In genomic region chr20:13220194-13220856, GRCh38 we compare ENCODE assay signal across 1 cellular context.
TF ChIP-seq lines count a peak whose summit lies in the region.

No MANE protein-coding gene starts in this region.

TF ChIP-seq in HepG2, 621 proteins besides CTCF, POLR2A, EP300 and RAD21 (continued from another document and continues in another):
- TF ChIP-seq ZNF280D (CRISPR knock-in tag; IDR thresholded peaks at IDR 0.05) (no peak), HHEX (CRISPR knock-in tag; IDR thresholded peaks at IDR 0.05) (no peak), ZNF672 (CRISPR knock-in tag; IDR thresholded peaks at IDR 0.05) (no peak; the same call in 1 of the 2 replicates), BCL6 (CRISPR knock-in tag; IDR thresholded peaks at IDR 0.05) (0 out of 2 replicates have a peak, but pooled peaks have one; percentile 52), JUNB (CRISPR knock-in tag; IDR thresholded peaks at IDR 0.05; ENCODE audit: borderline replicate concordance) (peak; percentile 60; the same call in 1 of the 2 replicates), ZBTB20 (CRISPR knock-in tag; IDR thresholded peaks at IDR 0.05; ENCODE audit: borderline replicate concordance, low read depth) (no peak; the same call in 1 of the 2 replicates), NBN (conservative IDR thresholded peaks at IDR 0.05) (no peak), HOMEZ (CRISPR knock-in tag; IDR thresholded peaks at IDR 0.05; ENCODE audit: low read depth) (no peak), NCOA1 (CRISPR knock-in tag; IDR thresholded peaks at IDR 0.05) (no peak), ZNF24 (IDR thresholded peaks at IDR 0.05) (no peak), STAT5B (CRISPR knock-in tag; IDR thresholded peaks at IDR 0.05) (peak; percentile 68; the same call in 1 of the 2 replicates), BCLAF1 (IDR thresholded peaks at IDR 0.05) (no peak), ISX (CRISPR knock-in tag; conservative IDR thresholded peaks at IDR 0.05) (no peak), MAFF (IDR thresholded peaks at IDR 0.05; ENCODE audit: low read depth, low read length) (no peak), ELF4 (CRISPR knock-in tag; IDR thresholded peaks at IDR 0.05; ENCODE audit: borderline replicate concordance) (no peak), MED8 (CRISPR knock-in tag; IDR thresholded peaks at IDR 0.05; ENCODE audit: insufficient replicate concordance) (peak; percentile 42), ZNF207 (IDR thresholded peaks at IDR 0.05; ENCODE audit: borderline replicate concordance) (no peak), ZNF350 (CRISPR knock-in tag; IDR thresholded peaks at IDR 0.05; ENCODE audit: borderline replicate concordance, low read depth) (no peak; the same call in none of the 2 replicates), ZNF709 (CRISPR knock-in tag; IDR thresholded peaks at IDR 0.05) (0 out of 2 replicates have a peak, but pooled peaks have one; percentile 73), MXD1 (CRISPR knock-in tag; IDR thresholded peaks at IDR 0.05) (peak; percentile 95), SRSF9 (IDR thresholded peaks at IDR 0.05; ENCODE audit: borderline replicate concordance, insufficient read depth, low read depth, low read length, poor library complexity, severe bottlenecking) (no peak), ZNF768 (CRISPR knock-in tag; IDR thresholded peaks at IDR 0.05) (peak; percentile 66; the same call in 1 of the 2 replicates), RBAK (CRISPR knock-in tag; IDR thresholded peaks at IDR 0.05) (no peak), THYN1 (CRISPR knock-in tag; IDR thresholded peaks at IDR 0.05; ENCODE audit: borderline replicate concordance, low read depth) (no peak), ZNF136 (CRISPR knock-in tag; IDR thresholded peaks at IDR 0.05; ENCODE audit: low read depth) (0 out of 2 replicates have a peak, but pooled peaks have one; percentile 60), EEA1 (CRISPR knock-in tag; IDR thresholded peaks at IDR 0.05; ENCODE audit: borderline replicate concordance) (peak; percentile 35), ONECUT2 (CRISPR knock-in tag; IDR thresholded peaks at IDR 0.05) (peak; percentile 46), ZNF468 (CRISPR knock-in tag; IDR thresholded peaks at IDR 0.05) (peak; percentile 89; the same call in 1 of the 2 replicates), ZNF546 (CRISPR knock-in tag; conservative IDR thresholded peaks at IDR 0.05) (peak; percentile 81; the same call in 1 of the 2 replicates), MIER2 (CRISPR knock-in tag; IDR thresholded peaks at IDR 0.05) (no peak), CC2D1A (CRISPR knock-in tag; IDR thresholded peaks at IDR 0.05) (no peak), ZNF776 (CRISPR knock-in tag; IDR thresholded peaks at IDR 0.05) (peak; percentile 98), ZNF569 (CRISPR knock-in tag; IDR thresholded peaks at IDR 0.05; ENCODE audit: borderline replicate concordance) (no peak)
- TF ChIP-seq, protein P1, sequence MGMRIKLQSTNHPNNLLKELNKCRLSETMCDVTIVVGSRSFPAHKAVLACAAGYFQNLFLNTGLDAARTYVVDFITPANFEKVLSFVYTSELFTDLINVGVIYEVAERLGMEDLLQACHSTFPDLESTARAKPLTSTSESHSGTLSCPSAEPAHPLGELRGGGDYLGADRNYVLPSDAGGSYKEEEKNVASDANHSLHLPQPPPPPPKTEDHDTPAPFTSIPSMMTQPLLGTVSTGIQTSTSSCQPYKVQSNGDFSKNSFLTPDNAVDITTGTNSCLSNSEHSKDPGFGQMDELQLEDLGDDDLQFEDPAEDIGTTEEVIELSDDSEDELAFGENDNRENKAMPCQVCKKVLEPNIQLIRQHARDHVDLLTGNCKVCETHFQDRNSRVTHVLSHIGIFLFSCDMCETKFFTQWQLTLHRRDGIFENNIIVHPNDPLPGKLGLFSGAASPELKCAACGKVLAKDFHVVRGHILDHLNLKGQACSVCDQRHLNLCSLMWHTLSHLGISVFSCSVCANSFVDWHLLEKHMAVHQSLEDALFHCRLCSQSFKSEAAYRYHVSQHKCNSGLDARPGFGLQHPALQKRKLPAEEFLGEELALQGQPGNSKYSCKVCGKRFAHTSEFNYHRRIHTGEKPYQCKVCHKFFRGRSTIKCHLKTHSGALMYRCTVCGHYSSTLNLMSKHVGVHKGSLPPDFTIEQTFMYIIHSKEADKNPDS (CRISPR knock-in tag; IDR thresholded peaks at IDR 0.05), result no peak
- TF ChIP-seq, protein P2, sequence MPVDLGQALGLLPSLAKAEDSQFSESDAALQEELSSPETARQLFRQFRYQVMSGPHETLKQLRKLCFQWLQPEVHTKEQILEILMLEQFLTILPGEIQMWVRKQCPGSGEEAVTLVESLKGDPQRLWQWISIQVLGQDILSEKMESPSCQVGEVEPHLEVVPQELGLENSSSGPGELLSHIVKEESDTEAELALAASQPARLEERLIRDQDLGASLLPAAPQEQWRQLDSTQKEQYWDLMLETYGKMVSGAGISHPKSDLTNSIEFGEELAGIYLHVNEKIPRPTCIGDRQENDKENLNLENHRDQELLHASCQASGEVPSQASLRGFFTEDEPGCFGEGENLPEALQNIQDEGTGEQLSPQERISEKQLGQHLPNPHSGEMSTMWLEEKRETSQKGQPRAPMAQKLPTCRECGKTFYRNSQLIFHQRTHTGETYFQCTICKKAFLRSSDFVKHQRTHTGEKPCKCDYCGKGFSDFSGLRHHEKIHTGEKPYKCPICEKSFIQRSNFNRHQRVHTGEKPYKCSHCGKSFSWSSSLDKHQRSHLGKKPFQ (CRISPR knock-in tag; IDR thresholded peaks at IDR 0.05; ENCODE audit: insufficient replicate concordance), result no peak
- TF ChIP-seq, protein P3, sequence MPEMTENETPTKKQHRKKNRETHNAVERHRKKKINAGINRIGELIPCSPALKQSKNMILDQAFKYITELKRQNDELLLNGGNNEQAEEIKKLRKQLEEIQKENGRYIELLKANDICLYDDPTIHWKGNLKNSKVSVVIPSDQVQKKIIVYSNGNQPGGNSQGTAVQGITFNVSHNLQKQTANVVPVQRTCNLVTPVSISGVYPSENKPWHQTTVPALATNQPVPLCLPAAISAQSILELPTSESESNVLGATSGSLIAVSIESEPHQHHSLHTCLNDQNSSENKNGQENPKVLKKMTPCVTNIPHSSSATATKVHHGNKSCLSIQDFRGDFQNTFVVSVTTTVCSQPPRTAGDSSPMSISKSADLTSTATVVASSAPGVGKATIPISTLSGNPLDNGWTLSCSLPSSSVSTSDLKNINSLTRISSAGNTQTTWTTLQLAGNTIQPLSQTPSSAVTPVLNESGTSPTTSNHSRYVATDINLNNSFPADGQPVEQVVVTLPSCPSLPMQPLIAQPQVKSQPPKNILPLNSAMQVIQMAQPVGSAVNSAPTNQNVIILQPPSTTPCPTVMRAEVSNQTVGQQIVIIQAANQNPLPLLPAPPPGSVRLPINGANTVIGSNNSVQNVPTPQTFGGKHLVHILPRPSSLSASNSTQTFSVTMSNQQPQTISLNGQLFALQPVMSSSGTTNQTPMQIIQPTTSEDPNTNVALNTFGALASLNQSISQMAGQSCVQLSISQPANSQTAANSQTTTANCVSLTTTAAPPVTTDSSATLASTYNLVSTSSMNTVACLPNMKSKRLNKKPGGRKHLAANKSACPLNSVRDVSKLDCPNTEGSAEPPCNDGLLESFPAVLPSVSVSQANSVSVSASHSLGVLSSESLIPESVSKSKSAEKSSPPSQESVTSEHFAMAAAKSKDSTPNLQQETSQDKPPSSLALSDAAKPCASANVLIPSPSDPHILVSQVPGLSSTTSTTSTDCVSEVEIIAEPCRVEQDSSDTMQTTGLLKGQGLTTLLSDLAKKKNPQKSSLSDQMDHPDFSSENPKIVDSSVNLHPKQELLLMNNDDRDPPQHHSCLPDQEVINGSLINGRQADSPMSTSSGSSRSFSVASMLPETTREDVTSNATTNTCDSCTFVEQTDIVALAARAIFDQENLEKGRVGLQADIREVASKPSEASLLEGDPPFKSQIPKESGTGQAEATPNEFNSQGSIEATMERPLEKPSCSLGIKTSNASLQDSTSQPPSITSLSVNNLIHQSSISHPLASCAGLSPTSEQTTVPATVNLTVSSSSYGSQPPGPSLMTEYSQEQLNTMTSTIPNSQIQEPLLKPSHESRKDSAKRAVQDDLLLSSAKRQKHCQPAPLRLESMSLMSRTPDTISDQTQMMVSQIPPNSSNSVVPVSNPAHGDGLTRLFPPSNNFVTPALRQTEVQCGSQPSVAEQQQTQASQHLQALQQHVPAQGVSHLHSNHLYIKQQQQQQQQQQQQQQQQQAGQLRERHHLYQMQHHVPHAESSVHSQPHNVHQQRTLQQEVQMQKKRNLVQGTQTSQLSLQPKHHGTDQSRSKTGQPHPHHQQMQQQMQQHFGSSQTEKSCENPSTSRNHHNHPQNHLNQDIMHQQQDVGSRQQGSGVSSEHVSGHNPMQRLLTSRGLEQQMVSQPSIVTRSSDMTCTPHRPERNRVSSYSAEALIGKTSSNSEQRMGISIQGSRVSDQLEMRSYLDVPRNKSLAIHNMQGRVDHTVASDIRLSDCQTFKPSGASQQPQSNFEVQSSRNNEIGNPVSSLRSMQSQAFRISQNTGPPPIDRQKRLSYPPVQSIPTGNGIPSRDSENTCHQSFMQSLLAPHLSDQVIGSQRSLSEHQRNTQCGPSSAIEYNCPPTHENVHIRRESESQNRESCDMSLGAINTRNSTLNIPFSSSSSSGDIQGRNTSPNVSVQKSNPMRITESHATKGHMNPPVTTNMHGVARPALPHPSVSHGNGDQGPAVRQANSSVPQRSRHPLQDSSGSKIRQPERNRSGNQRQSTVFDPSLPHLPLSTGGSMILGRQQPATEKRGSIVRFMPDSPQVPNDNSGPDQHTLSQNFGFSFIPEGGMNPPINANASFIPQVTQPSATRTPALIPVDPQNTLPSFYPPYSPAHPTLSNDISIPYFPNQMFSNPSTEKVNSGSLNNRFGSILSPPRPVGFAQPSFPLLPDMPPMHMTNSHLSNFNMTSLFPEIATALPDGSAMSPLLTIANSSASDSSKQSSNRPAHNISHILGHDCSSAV (CRISPR knock-in tag; IDR thresholded peaks at IDR 0.05; ENCODE audit: borderline replicate concordance), result no peak
- TF ChIP-seq, protein P4, sequence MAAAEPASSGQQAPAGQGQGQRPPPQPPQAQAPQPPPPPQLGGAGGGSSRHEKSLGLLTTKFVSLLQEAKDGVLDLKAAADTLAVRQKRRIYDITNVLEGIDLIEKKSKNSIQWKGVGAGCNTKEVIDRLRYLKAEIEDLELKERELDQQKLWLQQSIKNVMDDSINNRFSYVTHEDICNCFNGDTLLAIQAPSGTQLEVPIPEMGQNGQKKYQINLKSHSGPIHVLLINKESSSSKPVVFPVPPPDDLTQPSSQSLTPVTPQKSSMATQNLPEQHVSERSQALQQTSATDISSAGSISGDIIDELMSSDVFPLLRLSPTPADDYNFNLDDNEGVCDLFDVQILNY (CRISPR knock-in tag; conservative IDR thresholded peaks at IDR 0.05), result peak; percentile 30; the same call in 1 of the 2 replicates
- TF ChIP-seq, protein P5, sequence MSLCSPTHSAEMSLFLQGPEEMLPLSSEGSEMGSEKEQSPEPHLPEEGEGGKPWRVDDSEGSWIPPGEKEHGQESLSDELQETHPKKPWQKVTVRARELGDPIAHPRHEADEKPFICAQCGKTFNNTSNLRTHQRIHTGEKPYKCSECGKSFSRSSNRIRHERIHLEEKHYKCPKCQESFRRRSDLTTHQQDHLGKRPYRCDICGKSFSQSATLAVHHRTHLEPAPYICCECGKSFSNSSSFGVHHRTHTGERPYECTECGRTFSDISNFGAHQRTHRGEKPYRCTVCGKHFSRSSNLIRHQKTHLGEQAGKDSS (CRISPR knock-in tag; IDR thresholded peaks at IDR 0.05; ENCODE audit: borderline replicate concordance, low read depth), result peak; percentile 64; the same call in 1 of the 2 replicates
